In genomic region chr10:103545771-103546281, GRCh38 we compare ENCODE assay signal across 23 cellular contexts. TPM values are rescaled to one million over a fixed set of nuclear protein-coding genes. Genes with fewer than 3 reads are reported as not detected.
DNase-seq lines count a peak whose midpoint lies in the region; ATAC-seq, FAIRE-seq and TF ChIP-seq lines count a peak whose summit lies in the region.
"Had no signal": no experiment of that assay in that cellular context is flagged by ENCODE, and none has a peak within 500 bp of the region (broad histone marks: within the 10 kb centered on the region; RNA-seq: fewer than 3 reads in every experiment).

No MANE protein-coding gene starts in this region.

- FAIRE-seq in H1 (lab: Jason Lieb, UNC): no peak
- FAIRE-seq: TTC549 had no signal

- no peak overlapping the region for H3K14ac ChIP-seq in H1 (ENCODE audit: insufficient read length)

- H3K4ac ChIP-seq in H1 (replicated peaks; ENCODE audit: insufficient read length, low read depth, low read length): no peak overlapping the region

- no peak overlapping the region for H3K27ac ChIP-seq in KMS-11
- H3K27ac ChIP-seq in H1 (ENCODE audit: low read depth, low read length): no peak overlapping the region
- H3K27ac ChIP-seq in osteoblast (ENCODE audit: low read depth, low read length): no peak overlapping the region
- H3K27ac ChIP-seq in lower lobe of right lung: no peak overlapping the region
- H3K27ac ChIP-seq: adrenal gland, neural progenitor cell, thyroid gland had no signal

- H3K79me1 ChIP-seq in H1 (ENCODE audit: low read depth, low read length): no peaks in the 10 kb centered on the region

- no peak for TF ChIP-seq EP300 in H1 (IDR thresholded peaks at IDR 0.05; ENCODE audit: borderline replicate concordance in 1 of 2, low read depth in 2 of 2, low read length in 2 of 2)

- H3K4me3 ChIP-seq in KMS-11 (IDR thresholded peaks at IDR 0.05; ENCODE audit: insufficient read depth, low read depth, low read length) (no peak overlapping the region), H1 (ENCODE audit: extremely low read depth in 1 of 4, insufficient read depth in 2 of 4, low read depth in 3 of 4, low read length in 4 of 4) (no peak overlapping the region), osteoblast (ENCODE audit: insufficient read depth, low read length) (no peak overlapping the region), lower lobe of right lung (no peak overlapping the region)
- H3K4me3 ChIP-seq: adrenal gland, neural progenitor cell, thyroid gland had no signal

- H4K91ac ChIP-seq in H1 (replicated peaks; ENCODE audit: insufficient read length, low read length): no peak overlapping the region

- H3K23me2 ChIP-seq in H1 (ENCODE audit: low read depth, low read length): no peaks in the 10 kb centered on the region; the same call in 1 of the 2 replicates

- TF ChIP-seq CTCF in KMS-11 (conservative IDR thresholded peaks at IDR 0.05; ENCODE audit: low read depth, low read length): no peak
- TF ChIP-seq CTCF in H1 (IDR thresholded peaks at IDR 0.05; ENCODE audit: control extremely low read depth in 1 of 3, insufficient read depth in 1 of 3, low read depth in 1 of 3, low read length in 3 of 3): no peak
- TF ChIP-seq CTCF in osteoblast (IDR thresholded peaks at IDR 0.05; ENCODE audit: extremely low read depth, low read depth, low read length): no peak
- TF ChIP-seq CTCF in lower lobe of right lung (IDR thresholded peaks at IDR 0.05): no peak

- no peaks in the 10 kb centered on the region for H4K20me1 ChIP-seq in KMS-11 (ENCODE audit: insufficient read depth)
- H4K20me1 ChIP-seq in H1 (replicated peaks in 1 of 2; ENCODE audit: control insufficient read depth in 1 of 2, insufficient read depth in 2 of 2, low read length in 2 of 2): no peaks in the 10 kb centered on the region
- no peaks in the 10 kb centered on the region for H4K20me1 ChIP-seq in osteoblast (ENCODE audit: insufficient read depth, low read length)

- WGBS in H1 (ENCODE audit: extremely low coverage in 1 of 2, insufficient coverage in 1 of 2, insufficient read length in 1 of 2, insufficient replicate concordance in 2 of 2, low coverage in 1 of 2, low lambda C conversion rate in 2 of 2, missing lambda C conversion rate in 1 of 2), 2 experiments: 86% methylated on average over 4 of the region's 4 CpGs; no CpG with 5 or more reads in 1 of the 2 experiments

- no peaks in the 10 kb centered on the region for H3K79me2 ChIP-seq in KMS-11 (ENCODE audit: insufficient read depth, low read depth)
- H3K79me2 ChIP-seq in H1 (ENCODE audit: control insufficient read depth in 1 of 2, insufficient read depth in 2 of 2, low read length in 2 of 2): no peaks in the 10 kb centered on the region
- H3K79me2 ChIP-seq in osteoblast (ENCODE audit: insufficient read depth, low read length): no peaks in the 10 kb centered on the region

- 0 out of 2 replicates have a peak overlapping the region, but pooled peaks have one; percentile 46 for H2BK15ac ChIP-seq in H1 (ENCODE audit: low read length)

- H2BK120ac ChIP-seq in H1 (replicated peaks; ENCODE audit: low read depth, low read length): no peak overlapping the region

- no peak overlapping the region for H4K5ac ChIP-seq in H1 (ENCODE audit: insufficient read length, low read depth, low read length)

- H2AFZ ChIP-seq in KMS-11 (ENCODE audit: low read depth) (no peak overlapping the region), H1 (ENCODE audit: low read length) (no peak overlapping the region), osteoblast (ENCODE audit: low read length) (no peak overlapping the region)
- H2AFZ ChIP-seq: neural progenitor cell had no signal

- H3K56ac ChIP-seq in H1 (replicated peaks; ENCODE audit: insufficient read length, low read depth, low read length): no peak overlapping the region

- H3K9me3 ChIP-seq in H1 (ENCODE audit: insufficient read depth in 2 of 2, low read depth in 1 of 2, low read length in 1 of 2) (no peaks in the 10 kb centered on the region), osteoblast (ENCODE audit: low read depth, low read length) (peaks cover under 1% of the 10 kb centered on the region), lower lobe of right lung (no peaks in the 10 kb centered on the region)
- H3K9me3 ChIP-seq: adrenal gland, thyroid gland had no signal

- H2AK5ac ChIP-seq in H1 (ENCODE audit: low read depth, low read length): no peak overlapping the region

- no peak overlapping the region for H2BK20ac ChIP-seq in H1 (ENCODE audit: low read length)

- H3K9ac ChIP-seq in KMS-11: no peak overlapping the region
- H3K9ac ChIP-seq in H1 (replicated peaks in 1 of 4; ENCODE audit: extremely low read depth in 1 of 4, low read depth in 3 of 4, low read length in 3 of 4): no peak overlapping the region
- H3K9ac ChIP-seq: neural progenitor cell had no signal

- ATAC-seq in GM21529 (IDR thresholded peaks at IDR 0.05; ENCODE audit: unreplicated experiment): no peak
- no peak for ATAC-seq in lower lobe of right lung
- ATAC-seq: CD8-positive, alpha-beta T cell; stimulated activated effector memory CD8-positive, alpha-beta T cell treated with anti-CD3 and anti-CD28 coated beads, Interleukin-12 subunit alpha, Interleukin-12 subunit beta, amount 100 ng/mL, for 72 hours had no signal

- H4K8ac ChIP-seq in H1 (ENCODE audit: extremely low read depth, insufficient read depth, low read length): peak overlapping the region; percentile 53; the same call in 1 of the 2 replicates

- intact Hi-C loops in posterior vena cava (cut with DNase I) (no loop called here), lower lobe of right lung (cut with DNase I) (no loop called here)

- CTCF ChIA-PET in H1 (lab: Charles Lee; ENCODE audit: partially characterized antibody): interaction anchor here (0.8 to 6.4 kb wide), 12 partner anchors 8 to 60 kb away, joined by 3 to 64 read pairs (median 5); no protein-coding TSS in a partner anchor

- no peak overlapping the region for H3K23ac ChIP-seq in H1 (ENCODE audit: insufficient read length)

- POLR2A ChIA-PET in H1 (lab: Charles Lee; ENCODE audit: partially characterized antibody): no interaction called here

- TF ChIP-seq POLR2A in H1 (IDR thresholded peaks at IDR 0.05; ENCODE audit: control extremely low read depth in 1 of 2, low read depth in 2 of 2, low read length in 2 of 2): no peak

- no peak overlapping the region for H2BK12ac ChIP-seq in H1 (ENCODE audit: low read depth, low read length)

- H3K27me3 ChIP-seq in KMS-11 (ENCODE audit: insufficient read depth, low read depth) (no peaks in the 10 kb centered on the region), H1 (replicated peaks in 1 of 4; ENCODE audit: control insufficient read depth in 3 of 4, extremely low read depth in 1 of 4, insufficient read depth in 3 of 4, low read length in 3 of 4) (no peaks in the 10 kb centered on the region; a peak in 1 of 7 replicates), osteoblast (ENCODE audit: insufficient read depth, low read length) (peaks cover 28% of the 10 kb centered on the region), lower lobe of right lung (ENCODE audit: low read depth) (peaks cover 5% of the 10 kb centered on the region)
- H3K27me3 ChIP-seq: adrenal gland, neural progenitor cell, thyroid gland had no signal

- no peak overlapping the region; the same call in 1 of the 2 replicates for H3K18ac ChIP-seq in H1 (ENCODE audit: extremely low read depth, low read length)

- DNase-seq in DMS53 (lab: John Stamatoyannopoulos, UW): peak; percentile 79
- no peak for DNase-seq in H1 (ENCODE audit: low read depth in 1 of 2, low spot score in 2 of 2)
- DNase-seq in posterior vena cava (ENCODE audit: low spot score): peak; percentile 67
- no peak for DNase-seq in osteoblast (ENCODE audit: insufficient read length, low spot score, missing footprints)
- no peak for DNase-seq in stimulated activated CD4-positive, alpha-beta T cell treated with anti-CD3 and anti-CD28 coated beads, Interleukin-15, amount 100 ng/mL, for 24 hours
- no peak for DNase-seq in lower lobe of right lung
- DNase-seq: activated CD4-positive, alpha-beta T cell treated with anti-CD3 and anti-CD28 coated beads, Interleukin-2, amount 10 ng/mL, durations not matched to agents 24 days and 14 days; activated CD8-positive, alpha-beta memory T cell treated with anti-CD3 and anti-CD28 coated beads, Interleukin-2, amount 50 U/mL, for 48 hours; activated effector memory CD4-positive, alpha-beta T cell treated with anti-CD3 and anti-CD28 coated beads, Interleukin-2, amount 50 U/mL, for 16 hours; caudate nucleus; CD8-positive, alpha-beta T cell; DMS79; foreskin melanocyte; midbrain; NCI-H1417 treated with DMSO at 0.1 percent for 48 hours; NCI-H345; thyroid gland had no signal

- TF ChIP-seq RAD21 in H1 (IDR thresholded peaks at IDR 0.05 in 1 of 2, conservative IDR thresholded peaks at IDR 0.05 in 1 of 2; ENCODE audit: low read depth in 2 of 2, low read length in 2 of 2): no peak

- no peak overlapping the region for H2BK5ac ChIP-seq in H1 (ENCODE audit: low read depth, low read length)

- H3K36me3 ChIP-seq in KMS-11 (ENCODE audit: insufficient read depth): no peaks in the 10 kb centered on the region
- no peaks in the 10 kb centered on the region for H3K36me3 ChIP-seq in H1 (ENCODE audit: control insufficient read depth in 2 of 4, insufficient read depth in 4 of 4, low read length in 3 of 4)
- H3K36me3 ChIP-seq in osteoblast (ENCODE audit: insufficient read depth, low read length): no peaks in the 10 kb centered on the region
- no peaks in the 10 kb centered on the region for H3K36me3 ChIP-seq in lower lobe of right lung
- H3K36me3 ChIP-seq: adrenal gland, neural progenitor cell, thyroid gland had no signal

- H3K4me2 ChIP-seq in KMS-11 (peak overlapping the region; percentile 24; the same call in 1 of the 2 replicates), H1 (ENCODE audit: insufficient read depth in 1 of 2, low read depth in 2 of 2, low read length in 2 of 2) (no peak overlapping the region), osteoblast (ENCODE audit: insufficient read depth, low read length) (no peak overlapping the region)
- H3K4me2 ChIP-seq: neural progenitor cell had no signal

- H3K4me1 ChIP-seq in KMS-11 (ENCODE audit: low read depth, poor library complexity, severe bottlenecking) (peaks cover 36% of the 10 kb centered on the region), H1 (replicated peaks in 1 of 4; ENCODE audit: control insufficient read depth in 3 of 4, insufficient read depth in 4 of 4, low read length in 3 of 4) (peaks cover 3 to 7% (median 4%) of the 10 kb centered on the region in 4 experiments; a peak in 5 of 7 replicates), osteoblast (ENCODE audit: insufficient read depth, low read length) (peaks cover 6% of the 10 kb centered on the region), lower lobe of right lung (peaks cover 11% of the 10 kb centered on the region)

RNA-seq across cellular contexts. Expression of gene NEURL1, which starts 52.3 kb away (rescaled TPM):
- 0.58 and 0.73 TPM in 2 replicates for total RNA-seq in H1 (2021; fragmentation: NEBNext Ultra II Directional; extraction: Animal tissue kit (Norgen Biotek cat#: 25700))
- 0.52 and 0.54 TPM in 2 replicates for polyA plus RNA-seq in H1 (2011; rRNA removed)
- polyA plus RNA-seq in H1 (2011; cell fraction: cytosol; rRNA removed): 0.63 TPM
- 1.5 TPM for polyA plus RNA-seq in H1 (2011; cell fraction: nucleus; rRNA removed)
- 0.19 to 0.70 TPM (median 0.36 TPM) in 4 replicates for polyA plus RNA-seq in H1 (2012, experiment 1 of 2)
- polyA plus RNA-seq in H1 (2012, experiment 2 of 2): 0.28 TPM
- polyA plus RNA-seq in H1 (2013, experiment 1 of 2): 0.61 TPM
- 0.39 TPM for polyA plus RNA-seq in H1 (2013, experiment 2 of 2)
- 0.09 and 0.15 TPM in 2 replicates for polyA minus RNA-seq in H1 (2011; rRNA and poly(A)+ RNA removed)
- not detected for polyA minus RNA-seq in H1 (2011; cell fraction: cytosol; rRNA and poly(A)+ RNA removed)
- polyA minus RNA-seq in H1 (2011; cell fraction: nucleus; rRNA and poly(A)+ RNA removed): 0.80 TPM
- total RNA-seq in posterior vena cava (under 1 TPM; 0.37 to 0.48 TPM), osteoblast (under 0.01 TPM in 1 of 2 replicates, not detected in the other), lower lobe of right lung (0.95 TPM)

Comparison
In these comparisons a context has a peak if more than half of its experiments do, and no peak if none do; other contexts are left out.
1. DNase-seq: peak in DMS53 (single experiment) and posterior vena cava (single experiment); none in H1 (0 of 2), osteoblast (single experiment), stimulated activated CD4-positive, alpha-beta T cell treated with anti-CD3 and anti-CD28 coated beads, Interleukin-15, amount 100 ng/mL, for 24 hours (single experiment) and lower lobe of right lung (single experiment).